ENCODE assay signal across 8 cellular contexts in genomic region chr6:125974214-125974866, GRCh38. TPM values are rescaled to one million over a fixed set of nuclear protein-coding genes. Genes with fewer than 3 reads are reported as not detected.
DNase-seq lines count a peak whose midpoint lies in the region; ATAC-seq and TF ChIP-seq lines count a peak whose summit lies in the region.

No MANE protein-coding gene starts in this region.

- peaks cover 4% of the 10 kb centered on the region for H3K36me3 ChIP-seq in CD4-positive, alpha-beta memory T cell (ENCODE audit: insufficient read depth, low read length)
- H3K36me3 ChIP-seq in lung (ENCODE audit: control insufficient read depth in 2 of 2, insufficient read depth in 2 of 2, low read length in 2 of 2) = peaks cover 0 to 1% of the 10 kb centered on the region in 2 donors

- WGBS in lung, 2 donors = 27 to 35% methylated on average over 5 of the region's 5 CpGs

- intact Hi-C loops in CD4-positive, alpha-beta memory T cell (cut with micrococcal nuclease) = loop anchor here (1.0 to 10.0 kb wide), 5 partner anchors 116 to 821 kb away; partner anchors contain the start of gene TPD52L1

- no peak overlapping the region for H3K27ac ChIP-seq in CD4-positive, alpha-beta memory T cell (ENCODE audit: low read depth, low read length)
- H3K27ac ChIP-seq in lung (ENCODE audit: low read depth in 1 of 2, low read length in 1 of 2) = no peak overlapping the region

- H3K4me3 Mint-ChIP-seq in CD4-positive, alpha-beta memory T cell = no peak overlapping the region
- no peak overlapping the region for H3K4me3 Mint-ChIP-seq in chondrocyte (ENCODE audit: unreplicated experiment)

- TF ChIP-seq CTCF in chondrocyte (IDR thresholded peaks at IDR 0.05) (peak; percentile 89), lung (IDR thresholded peaks at IDR 0.05; ENCODE audit: control extremely low read depth, extremely low read depth) (peak; percentile 28)

- no peaks in the 10 kb centered on the region for H3K27me3 ChIP-seq in CD4-positive, alpha-beta memory T cell (ENCODE audit: insufficient read depth, low read length)
- H3K27me3 ChIP-seq in lung (ENCODE audit: control insufficient read depth, insufficient read depth) = no peaks in the 10 kb centered on the region

- CTCF ChIA-PET in CD4-positive, alpha-beta memory T cell (lab: Charles Lee; ENCODE audit: partially characterized antibody) = interaction anchor here (0.7 to 3.0 kb wide), 30 partner anchors 10 to 782 kb away, joined by 3 to 44 read pairs (median 4); partner anchors contain the start of genes HINT3, NCOA7 and TRMT11

- no peaks in the 10 kb centered on the region for H3K9me3 Mint-ChIP-seq in CD4-positive, alpha-beta memory T cell
- H3K9me3 Mint-ChIP-seq in chondrocyte (ENCODE audit: low read depth) = no peaks in the 10 kb centered on the region

- peak overlapping the region in 3 of 7 donors; percentile 14 to 33 (median 23) for H3K27ac Mint-ChIP-seq in CD4-positive, alpha-beta memory T cell
- peak overlapping the region; percentile 84 for H3K27ac Mint-ChIP-seq in chondrocyte (ENCODE audit: unreplicated experiment)

- POLR2A ChIA-PET in CD4-positive, alpha-beta memory T cell (lab: Charles Lee; ENCODE audit: partially characterized antibody) = interaction anchor here (1.0 to 3.0 kb wide), 5 partner anchors 12 to 193 kb away, joined by 3 to 16 read pairs (median 9); partner anchors contain the start of genes HINT3, NCOA7 and TRMT11

- peak in 4 of 5 donors; percentile 43 to 53 (median 46) for DNase-seq in CD4-positive, alpha-beta memory T cell
- DNase-seq in NCI-H774 (lab: John Stamatoyannopoulos, UW) (peak; percentile 52), chondrocyte (ENCODE audit: low spot score) (no peak), lung (ENCODE audit: low spot score) (no peak)
- DNase-seq in activated CD4-positive, CD25-positive, alpha-beta regulatory T cell (lab: John Stamatoyannopoulos, UW) = no peak

- H3K4me1 ChIP-seq in CD4-positive, alpha-beta memory T cell (ENCODE audit: insufficient read depth, low read length) = no peaks in the 10 kb centered on the region
- H3K4me1 ChIP-seq in lung (ENCODE audit: control insufficient read depth in 2 of 2, insufficient read depth in 2 of 2, low read length in 2 of 2) = no peaks in the 10 kb centered on the region

- H3K36me3 Mint-ChIP-seq in CD4-positive, alpha-beta memory T cell = peaks cover 15 to 41% of the 10 kb centered on the region in 2 donors
- H3K36me3 Mint-ChIP-seq in chondrocyte (ENCODE audit: low read depth) = peaks cover 4% of the 10 kb centered on the region

- no peak overlapping the region for H3K4me3 ChIP-seq in CD4-positive, alpha-beta memory T cell (ENCODE audit: low read length in 2 of 2)
- H3K4me3 ChIP-seq in lung = no peak overlapping the region

- ATAC-seq in GM18867 (IDR thresholded peaks at IDR 0.05; ENCODE audit: unreplicated experiment) = peak; percentile 87
- peak; percentile 78 for ATAC-seq in HG03135 (IDR thresholded peaks at IDR 0.05; ENCODE audit: unreplicated experiment)
- peak; percentile 58 for ATAC-seq in lung (ENCODE audit: insufficient read depth, low FRiP score)
- no peak for ATAC-seq in HG02970 (IDR thresholded peaks at IDR 0.05; ENCODE audit: low FRiP score, unreplicated experiment)

- no peaks in the 10 kb centered on the region for H3K9me3 ChIP-seq in CD4-positive, alpha-beta memory T cell (ENCODE audit: control insufficient read depth in 1 of 2, low read length in 2 of 2)
- H3K9me3 ChIP-seq in lung (ENCODE audit: control insufficient read depth in 2 of 2, insufficient read depth in 1 of 2, low read length in 1 of 2) = no peaks in the 10 kb centered on the region

- no peaks in the 10 kb centered on the region for H3K27me3 Mint-ChIP-seq in CD4-positive, alpha-beta memory T cell
- no peaks in the 10 kb centered on the region for H3K27me3 Mint-ChIP-seq in chondrocyte (ENCODE audit: low read depth)

- peaks cover 0 to 10% (median 9%) of the 10 kb centered on the region in 4 donors for H3K4me1 Mint-ChIP-seq in CD4-positive, alpha-beta memory T cell
- H3K4me1 Mint-ChIP-seq in chondrocyte (ENCODE audit: low read depth) = peaks cover 11% of the 10 kb centered on the region

RNA-seq across cellular contexts. Expression of gene TRMT11, which starts 12.0 kb away (rescaled TPM):
- 10 to 100 TPM; 25.5 to 30.8 TPM for total RNA-seq in CD4-positive, alpha-beta memory T cell
- polyA plus RNA-seq in CD4-positive, alpha-beta memory T cell = 10 to 100 TPM in 1 of 2 donors, 1 to 10 TPM in 1; 7.8 to 15.8 TPM
- total RNA-seq in chondrocyte (12.0 to 21.0 TPM (median 15.4 TPM) in 3 replicates), lung (10 to 100 TPM; 17.0 to 46.1 TPM)
- 10 to 100 TPM in 1 of 2 donors, 1 to 10 TPM in 1; 9.9 to 13.6 TPM for polyA plus RNA-seq in lung

RNA-seq across cellular contexts. Expression of gene HINT3, which starts 17.8 kb away (rescaled TPM):
- total RNA-seq in CD4-positive, alpha-beta memory T cell = 10 to 100 TPM; 10.6 to 12.7 TPM
- polyA plus RNA-seq in CD4-positive, alpha-beta memory T cell = 1 to 10 TPM; 8.1 to 9.6 TPM
- 15.7 to 19.7 TPM (median 19.3 TPM) in 3 replicates for total RNA-seq in chondrocyte
- total RNA-seq in lung = 10 to 100 TPM; 22.3 to 41.9 TPM
- 10 to 100 TPM in 1 of 2 donors, 1 to 10 TPM in 1; 8.1 to 19.2 TPM for polyA plus RNA-seq in lung

Comparison
In these comparisons a context has a peak if more than half of its experiments do, and no peak if none do; other contexts are left out.
1. DNase-seq: peak in CD4-positive, alpha-beta memory T cell (4 of 5) and NCI-H774 (single experiment); none in chondrocyte (single experiment), lung (single experiment) and activated CD4-positive, CD25-positive, alpha-beta regulatory T cell (0 of 4).